21 cellular contexts compared by ENCODE assay signal in genomic region chr10:30188567-30189253, GRCh38.
DNase-seq lines count a peak whose midpoint lies in the region; TF ChIP-seq lines count a peak whose summit lies in the region.
"Had no signal": no experiment of that assay in that cellular context is flagged by ENCODE, and none has a peak within 500 bp of the region (broad histone marks: within the 10 kb centered on the region; RNA-seq: fewer than 3 reads in every experiment).

No MANE protein-coding gene starts in this region.

- H3K9me3 ChIP-seq in esophagus squamous epithelium = no peaks in the 10 kb centered on the region
- H3K9me3 ChIP-seq in spleen = no peaks in the 10 kb centered on the region
- peaks cover 0 to 4% (median 4%) of the 10 kb centered on the region in 3 donors for H3K9me3 ChIP-seq in tibial artery

- peaks cover 28% of the 10 kb centered on the region for H3K4me1 Mint-ChIP-seq in mesothelial cell of epicardium
- H3K4me1 Mint-ChIP-seq: B cell, brain had no signal

- 67 to 72% methylated on average over 7 to 12 of the region's 14 CpGs for WGBS in esophagus squamous epithelium, 2 donors
- 65 to 80% (median 77%) methylated on average over 14 of the region's 14 CpGs for WGBS in spleen, 5 donors

- H3K4me3 ChIP-seq in esophagus squamous epithelium = peak overlapping the region in 1 of 4 donors; percentile 25
- peak overlapping the region in 1 of 8 donors; percentile 29 for H3K4me3 ChIP-seq in spleen
- H3K4me3 ChIP-seq in tibial artery = no peak overlapping the region
- H3K4me3 ChIP-seq: dorsolateral prefrontal cortex had no signal

- H3K36me3 Mint-ChIP-seq in mesothelial cell of epicardium = peaks cover 5% of the 10 kb centered on the region
- H3K36me3 Mint-ChIP-seq: activated naive CD4-positive, alpha-beta T cell treated with anti-CD3 and anti-CD28 coated beads, Interleukin-2, amount 50 U/mL, for 72 hours; brain; naive thymus-derived CD4-positive, alpha-beta T cell had no signal

- no peaks in the 10 kb centered on the region for H3K27me3 Mint-ChIP-seq in mesothelial cell of epicardium (ENCODE audit: low read depth)
- H3K27me3 Mint-ChIP-seq: B cell had no signal

- intact Hi-C loops in esophagus squamous epithelium (cut with DNase I) (no loop called here), spleen (cut with DNase I; ENCODE audit: low total_unique reads) (no loop called here), tibial artery (cut with DNase I; ENCODE audit: low total_unique reads) (no loop called here)

- no peak overlapping the region for H3K4me3 Mint-ChIP-seq in mesothelial cell of epicardium
- H3K4me3 Mint-ChIP-seq: B cell; brain; naive thymus-derived CD4-positive, alpha-beta T cell had no signal

- H3K27ac ChIP-seq in esophagus squamous epithelium (peak overlapping the region in 3 of 4 donors; percentile 30 to 77 (median 62)), spleen (peak overlapping the region; percentile 27 to 84 (median 70)), tibial artery (no peak overlapping the region)

- H3K9me3 Mint-ChIP-seq in mesothelial cell of epicardium = peaks cover 11% of the 10 kb centered on the region
- H3K9me3 Mint-ChIP-seq: activated naive CD4-positive, alpha-beta T cell treated with anti-CD3 and anti-CD28 coated beads, Interleukin-2, amount 50 U/mL, for 72 hours; naive thymus-derived CD4-positive, alpha-beta T cell had no signal

- peaks cover 0 to 32% (median 13%) of the 10 kb centered on the region in 3 donors for H3K4me1 ChIP-seq in esophagus squamous epithelium
- peaks cover 0 to 16% (median 5%) of the 10 kb centered on the region in 6 donors for H3K4me1 ChIP-seq in spleen
- peaks cover 0 to 37% (median 16%) of the 10 kb centered on the region in 4 donors for H3K4me1 ChIP-seq in tibial artery

- DNase-seq in M059J (ENCODE audit: low read depth) = peak; percentile 12
- DNase-seq in esophagus squamous epithelium (lab: John Stamatoyannopoulos, UW) = no peak
- DNase-seq in lung microvascular endothelial cell (ENCODE audit: low read depth in 2 of 2) = peak; percentile 31 to 39
- no peak for DNase-seq in spleen
- DNase-seq in SKM-1 treated with dmso at 0.1 percent for 144 hours (lab: John Stamatoyannopoulos, UW; ENCODE audit: unreplicated experiment) = no peak
- DNase-seq in tibial artery = no peak
- no peak for DNase-seq in NCI-H2171 (lab: John Stamatoyannopoulos, UW)
- DNase-seq in mesothelial cell of epicardium (ENCODE audit: low spot score in 2 of 2, unreplicated experiment in 2 of 2) = no peak
- DNase-seq: activated CD4-positive, alpha-beta T cell treated with anti-CD3 and anti-CD28 coated beads, Interleukin-2, amount 50 U/mL, for 48 hours; activated T-cell treated with anti-CD3 and anti-CD28 coated beads, Interleukin-2, amount 50 U/mL, for 1 hour; DMS79; dorsolateral prefrontal cortex; hypothalamus; naive thymus-derived CD4-positive, alpha-beta T cell; NCI-H1694; NCI-H526; OCI-M1; stimulated activated CD4-positive, alpha-beta T cell treated with anti-CD3 and anti-CD28 coated beads, Interleukin-2, amount 100 ng/mL, for 24 hours had no signal

- no peaks in the 10 kb centered on the region for H3K27me3 ChIP-seq in esophagus squamous epithelium
- peaks cover 0 to 4% (median 0%) of the 10 kb centered on the region in 7 donors for H3K27me3 ChIP-seq in spleen (replicated peaks in 1 of 7)
- no peaks in the 10 kb centered on the region for H3K27me3 ChIP-seq in tibial artery
- H3K27me3 ChIP-seq: dorsolateral prefrontal cortex had no signal

- TF ChIP-seq CTCF in esophagus squamous epithelium (IDR thresholded peaks at IDR 0.05) (no peak), spleen (IDR thresholded peaks at IDR 0.05 in 8 of 11, conservative IDR thresholded peaks at IDR 0.05 in 3 of 11) (no peak), tibial artery (IDR thresholded peaks at IDR 0.05) (no peak), mesothelial cell of epicardium (IDR thresholded peaks at IDR 0.05; ENCODE audit: unreplicated experiment) (no peak)

- TF ChIP-seq POLR2A in esophagus squamous epithelium (IDR thresholded peaks at IDR 0.05) (no peak), spleen (IDR thresholded peaks at IDR 0.05) (no peak)

- no peak overlapping the region for H3K27ac Mint-ChIP-seq in mesothelial cell of epicardium
- H3K27ac Mint-ChIP-seq: activated naive CD4-positive, alpha-beta T cell treated with anti-CD3 and anti-CD28 coated beads, Interleukin-2, amount 50 U/mL, for 72 hours; B cell; brain; naive thymus-derived CD4-positive, alpha-beta T cell had no signal

- H3K36me3 ChIP-seq in esophagus squamous epithelium = no peaks in the 10 kb centered on the region
- H3K36me3 ChIP-seq in spleen = no peaks in the 10 kb centered on the region
- H3K36me3 ChIP-seq in tibial artery = no peaks in the 10 kb centered on the region

Comparison
In these comparisons a context has a peak if more than half of its experiments do, and no peak if none do; other contexts are left out.
1. DNase-seq: peak in M059J (single experiment) and lung microvascular endothelial cell (2 of 2); none in esophagus squamous epithelium (single experiment), spleen (single experiment), SKM-1 treated with dmso at 0.1 percent for 144 hours (single experiment), tibial artery (0 of 2), NCI-H2171 (single experiment) and mesothelial cell of epicardium (0 of 2).
2. H3K27ac ChIP-seq: peak in esophagus squamous epithelium (3 of 4) and spleen (8 of 8); none in tibial artery (0 of 2).